1 cellular context compared by ENCODE assay signal in the genomic region with DNA sequence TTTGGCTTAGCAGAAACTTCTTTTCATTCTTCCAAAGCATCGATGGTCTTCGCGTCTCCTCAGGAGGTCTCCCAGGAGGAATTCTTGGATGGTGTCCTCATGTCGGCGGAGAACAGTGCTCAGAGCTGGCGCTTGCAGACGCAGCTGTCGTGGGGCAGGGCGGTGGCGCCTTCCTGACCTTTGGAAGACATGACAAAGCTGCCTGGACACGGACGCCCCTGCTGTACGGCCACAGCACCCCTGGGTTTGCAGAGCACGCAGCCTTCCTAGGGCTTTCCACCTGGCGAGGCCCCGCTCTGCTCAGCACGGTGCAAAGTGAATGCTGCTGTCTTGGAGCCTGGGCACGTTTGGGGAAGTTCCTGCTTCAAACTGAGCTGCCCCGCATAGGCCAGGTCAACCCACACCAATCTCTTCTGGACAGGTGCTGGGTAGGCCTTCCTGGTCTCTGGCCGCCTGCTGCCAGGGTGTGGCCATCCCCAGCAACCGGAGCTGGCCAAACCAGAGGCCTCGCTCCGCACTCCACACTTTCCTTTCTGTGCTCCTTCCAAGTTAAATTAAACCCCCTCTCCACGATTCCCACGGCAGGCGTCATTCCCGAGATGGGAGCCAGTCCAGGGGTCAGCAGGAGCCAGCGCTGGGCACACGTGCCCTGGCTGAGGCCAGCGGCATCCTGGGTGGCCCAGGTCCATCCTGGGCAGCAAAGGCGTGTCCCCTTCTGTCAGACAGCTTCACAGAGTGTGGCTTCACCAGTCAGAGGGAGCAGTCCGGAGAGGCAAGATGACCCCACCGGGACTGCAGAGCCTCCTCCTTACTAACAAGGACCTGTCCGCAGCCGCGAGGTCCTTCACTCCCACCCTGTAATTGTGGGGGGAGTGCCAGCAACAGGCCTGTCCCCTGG.
TF ChIP-seq lines count a peak whose summit lies in the region.

No MANE protein-coding gene starts in this region.

TF ChIP-seq in IMR-90, 13 proteins besides CTCF, POLR2A, EP300 and RAD21:
- TF ChIP-seq, protein P1, sequence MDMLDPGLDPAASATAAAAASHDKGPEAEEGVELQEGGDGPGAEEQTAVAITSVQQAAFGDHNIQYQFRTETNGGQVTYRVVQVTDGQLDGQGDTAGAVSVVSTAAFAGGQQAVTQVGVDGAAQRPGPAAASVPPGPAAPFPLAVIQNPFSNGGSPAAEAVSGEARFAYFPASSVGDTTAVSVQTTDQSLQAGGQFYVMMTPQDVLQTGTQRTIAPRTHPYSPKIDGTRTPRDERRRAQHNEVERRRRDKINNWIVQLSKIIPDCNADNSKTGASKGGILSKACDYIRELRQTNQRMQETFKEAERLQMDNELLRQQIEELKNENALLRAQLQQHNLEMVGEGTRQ (IDR thresholded peaks at IDR 0.05; ENCODE audit: low read depth, low read length) = no peak
- TF ChIP-seq ELK1 (IDR thresholded peaks at IDR 0.05; ENCODE audit: borderline replicate concordance, low read depth, low read length) = no peak
